ENCODE assay signal across 1 cellular context in genomic region chr1:59641861-59642260, GRCh38.
TF ChIP-seq lines count a peak whose summit lies in the region.

No MANE protein-coding gene starts in this region.

TF ChIP-seq in GM23338, 12 proteins besides CTCF, POLR2A, EP300 and RAD21:
- TF ChIP-seq, protein P1, sequence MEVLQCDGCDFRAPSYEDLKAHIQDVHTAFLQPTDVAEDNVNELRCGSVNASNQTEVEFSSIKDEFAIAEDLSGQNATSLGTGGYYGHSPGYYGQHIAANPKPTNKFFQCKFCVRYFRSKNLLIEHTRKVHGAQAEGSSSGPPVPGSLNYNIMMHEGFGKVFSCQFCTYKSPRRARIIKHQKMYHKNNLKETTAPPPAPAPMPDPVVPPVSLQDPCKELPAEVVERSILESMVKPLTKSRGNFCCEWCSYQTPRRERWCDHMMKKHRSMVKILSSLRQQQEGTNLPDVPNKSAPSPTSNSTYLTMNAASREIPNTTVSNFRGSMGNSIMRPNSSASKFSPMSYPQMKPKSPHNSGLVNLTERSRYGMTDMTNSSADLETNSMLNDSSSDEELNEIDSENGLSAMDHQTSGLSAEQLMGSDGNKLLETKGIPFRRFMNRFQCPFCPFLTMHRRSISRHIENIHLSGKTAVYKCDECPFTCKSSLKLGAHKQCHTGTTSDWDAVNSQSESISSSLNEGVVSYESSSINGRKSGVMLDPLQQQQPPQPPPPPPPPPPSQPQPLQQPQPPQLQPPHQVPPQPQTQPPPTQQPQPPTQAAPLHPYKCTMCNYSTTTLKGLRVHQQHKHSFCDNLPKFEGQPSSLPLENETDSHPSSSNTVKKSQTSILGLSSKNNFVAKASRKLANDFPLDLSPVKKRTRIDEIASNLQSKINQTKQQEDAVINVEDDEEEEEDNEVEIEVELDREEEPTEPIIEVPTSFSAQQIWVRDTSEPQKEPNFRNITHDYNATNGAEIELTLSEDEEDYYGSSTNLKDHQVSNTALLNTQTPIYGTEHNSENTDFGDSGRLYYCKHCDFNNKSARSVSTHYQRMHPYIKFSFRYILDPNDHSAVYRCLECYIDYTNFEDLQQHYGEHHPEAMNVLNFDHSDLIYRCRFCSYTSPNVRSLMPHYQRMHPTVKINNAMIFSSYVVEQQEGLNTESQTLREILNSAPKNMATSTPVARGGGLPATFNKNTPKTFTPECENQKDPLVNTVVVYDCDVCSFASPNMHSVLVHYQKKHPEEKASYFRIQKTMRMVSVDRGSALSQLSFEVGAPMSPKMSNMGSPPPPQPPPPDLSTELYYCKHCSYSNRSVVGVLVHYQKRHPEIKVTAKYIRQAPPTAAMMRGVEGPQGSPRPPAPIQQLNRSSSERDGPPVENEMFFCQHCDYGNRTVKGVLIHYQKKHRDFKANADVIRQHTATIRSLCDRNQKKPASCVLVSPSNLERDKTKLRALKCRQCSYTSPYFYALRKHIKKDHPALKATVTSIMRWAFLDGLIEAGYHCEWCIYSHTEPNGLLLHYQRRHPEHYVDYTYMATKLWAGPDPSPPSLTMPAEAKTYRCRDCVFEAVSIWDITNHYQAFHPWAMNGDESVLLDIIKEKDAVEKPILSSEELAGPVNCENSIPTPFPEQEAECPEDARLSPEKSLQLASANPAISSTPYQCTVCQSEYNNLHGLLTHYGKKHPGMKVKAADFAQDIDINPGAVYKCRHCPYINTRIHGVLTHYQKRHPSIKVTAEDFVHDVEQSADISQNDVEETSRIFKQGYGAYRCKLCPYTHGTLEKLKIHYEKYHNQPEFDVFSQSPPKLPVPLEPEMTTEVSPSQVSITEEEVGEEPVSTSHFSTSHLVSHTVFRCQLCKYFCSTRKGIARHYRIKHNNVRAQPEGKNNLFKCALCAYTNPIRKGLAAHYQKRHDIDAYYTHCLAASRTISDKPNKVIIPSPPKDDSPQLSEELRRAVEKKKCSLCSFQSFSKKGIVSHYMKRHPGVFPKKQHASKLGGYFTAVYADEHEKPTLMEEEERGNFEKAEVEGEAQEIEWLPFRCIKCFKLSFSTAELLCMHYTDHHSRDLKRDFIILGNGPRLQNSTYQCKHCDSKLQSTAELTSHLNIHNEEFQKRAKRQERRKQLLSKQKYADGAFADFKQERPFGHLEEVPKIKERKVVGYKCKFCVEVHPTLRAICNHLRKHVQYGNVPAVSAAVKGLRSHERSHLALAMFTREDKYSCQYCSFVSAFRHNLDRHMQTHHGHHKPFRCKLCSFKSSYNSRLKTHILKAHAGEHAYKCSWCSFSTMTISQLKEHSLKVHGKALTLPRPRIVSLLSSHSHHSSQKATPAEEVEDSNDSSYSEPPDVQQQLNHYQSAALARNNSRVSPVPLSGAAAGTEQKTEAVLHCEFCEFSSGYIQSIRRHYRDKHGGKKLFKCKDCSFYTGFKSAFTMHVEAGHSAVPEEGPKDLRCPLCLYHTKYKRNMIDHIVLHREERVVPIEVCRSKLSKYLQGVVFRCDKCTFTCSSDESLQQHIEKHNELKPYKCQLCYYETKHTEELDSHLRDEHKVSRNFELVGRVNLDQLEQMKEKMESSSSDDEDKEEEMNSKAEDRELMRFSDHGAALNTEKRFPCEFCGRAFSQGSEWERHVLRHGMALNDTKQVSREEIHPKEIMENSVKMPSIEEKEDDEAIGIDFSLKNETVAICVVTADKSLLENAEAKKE (CRISPR knock-in tag; IDR thresholded peaks at IDR 0.05) = no peak
- TF ChIP-seq EZH2phosphoT487 (IDR thresholded peaks at IDR 0.05; ENCODE audit: unreplicated experiment) (no peak), NANOG (IDR thresholded peaks at IDR 0.05; ENCODE audit: borderline replicate concordance) (no peak), ZNF331 (CRISPR knock-in tag; IDR thresholded peaks at IDR 0.05; ENCODE audit: low read depth) (no peak), JUNB (IDR thresholded peaks at IDR 0.05; ENCODE audit: unreplicated experiment) (no peak), CREB1 (CRISPR knock-in tag; IDR thresholded peaks at IDR 0.05; ENCODE audit: low read depth) (no peak), REST (IDR thresholded peaks at IDR 0.05; ENCODE audit: unreplicated experiment) (no peak), STAT1 (IDR thresholded peaks at IDR 0.05; ENCODE audit: unreplicated experiment) (no peak), EZH2 (IDR thresholded peaks at IDR 0.05; ENCODE audit: low read depth, unreplicated experiment) (no peak), ZNF114 (CRISPR knock-in tag; IDR thresholded peaks at IDR 0.05) (no peak), POLR2AphosphoS5 (IDR thresholded peaks at IDR 0.05; ENCODE audit: low read depth) (no peak)
- TF ChIP-seq, protein P2, sequence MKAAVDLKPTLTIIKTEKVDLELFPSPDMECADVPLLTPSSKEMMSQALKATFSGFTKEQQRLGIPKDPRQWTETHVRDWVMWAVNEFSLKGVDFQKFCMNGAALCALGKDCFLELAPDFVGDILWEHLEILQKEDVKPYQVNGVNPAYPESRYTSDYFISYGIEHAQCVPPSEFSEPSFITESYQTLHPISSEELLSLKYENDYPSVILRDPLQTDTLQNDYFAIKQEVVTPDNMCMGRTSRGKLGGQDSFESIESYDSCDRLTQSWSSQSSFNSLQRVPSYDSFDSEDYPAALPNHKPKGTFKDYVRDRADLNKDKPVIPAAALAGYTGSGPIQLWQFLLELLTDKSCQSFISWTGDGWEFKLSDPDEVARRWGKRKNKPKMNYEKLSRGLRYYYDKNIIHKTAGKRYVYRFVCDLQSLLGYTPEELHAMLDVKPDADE (IDR thresholded peaks at IDR 0.05) = no peak
